ENCODE assay signal across 8 cellular contexts in the genomic region with DNA sequence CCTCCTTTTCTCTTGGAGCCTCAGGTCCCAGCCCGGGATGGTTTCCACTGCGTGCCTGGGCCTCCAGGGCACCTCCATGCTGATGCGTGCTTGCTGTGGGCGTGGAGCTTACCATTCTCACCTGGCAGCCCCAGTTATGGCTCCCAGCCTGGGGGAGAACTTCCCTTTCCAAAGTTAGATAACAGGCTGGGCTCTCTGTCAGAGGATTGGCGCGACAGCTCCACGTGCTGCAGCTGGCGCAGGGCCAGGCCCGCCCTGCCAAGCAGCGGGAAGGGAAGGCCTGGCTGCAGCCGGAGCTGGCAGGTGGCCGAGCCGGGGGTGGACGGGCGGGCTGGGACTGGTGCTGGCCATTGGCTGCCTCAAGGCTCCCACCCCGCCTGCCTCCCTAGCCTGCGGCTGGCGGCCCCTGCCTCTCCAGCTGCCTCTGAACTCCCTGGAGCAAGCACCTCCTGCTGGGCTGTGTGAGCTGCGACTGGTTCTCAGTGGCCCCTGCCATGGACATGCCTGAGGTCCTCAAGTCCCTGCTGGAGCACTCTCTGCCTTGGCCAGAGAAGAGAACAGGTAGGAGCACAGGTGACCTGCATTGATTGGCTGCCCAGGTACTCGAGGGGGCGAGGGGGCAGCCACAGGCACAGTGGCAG. TPM values are rescaled to one million over a fixed set of nuclear protein-coding genes. Genes with fewer than 3 reads are reported as not detected.
DNase-seq lines count a peak whose midpoint lies in the region; ATAC-seq, FAIRE-seq and TF ChIP-seq lines count a peak whose summit lies in the region.

No MANE protein-coding gene starts in this region.

- peaks cover 14% of the 10 kb centered on the region for H3K4me1 ChIP-seq in astrocyte (ENCODE audit: insufficient read depth, low read length)
- peaks cover 11% of the 10 kb centered on the region for H3K4me1 ChIP-seq in prostate gland (replicated peaks)

- 2% methylated on average over 16 of the region's 21 CpGs for WGBS in prostate gland

- peak overlapping the region; percentile 76 for H3K4me2 ChIP-seq in astrocyte (ENCODE audit: low read length)

- DNase-seq in AG09309 (ENCODE audit: low read depth): peak; percentile 69
- DNase-seq in HCEC 1CT: peak; percentile 83
- peak; percentile 31 for DNase-seq in NCI-H526 treated with DMSO at 0.1 percent for 48 hours (lab: John Stamatoyannopoulos, UW)
- peak; percentile 91 for DNase-seq in astrocyte (ENCODE audit: low read depth)
- DNase-seq in left cardiac atrium: peak; percentile 97
- peak; percentile 94 for DNase-seq in prostate gland (ENCODE audit: low spot score)
- DNase-seq in NK-92 treated with Interleukin-12 subunit alpha and Interleukin-12 subunit beta, amount 100 ng/mL, for 24 hours (lab: John Stamatoyannopoulos, UW): no peak

- H4K20me1 ChIP-seq in astrocyte (ENCODE audit: insufficient read depth, low read length): no peaks in the 10 kb centered on the region

- H3K4me1 Mint-ChIP-seq in astrocyte (ENCODE audit: low read depth, unreplicated experiment): no peaks in the 10 kb centered on the region

- H3K4me3 ChIP-seq in AG09309 (ENCODE audit: control insufficient read depth, low read depth, low read length) (peak overlapping the region; percentile 43), astrocyte (ENCODE audit: insufficient read depth, low read depth, low read length) (no peak overlapping the region), prostate gland (peak overlapping the region; percentile 26 to 30)

- TF ChIP-seq CTCF in AG09309 (IDR thresholded peaks at IDR 0.05; ENCODE audit: control insufficient read depth, insufficient read depth, low read depth, low read length, missing control alignments) (peak; percentile 42), astrocyte (IDR thresholded peaks at IDR 0.05; ENCODE audit: insufficient read depth, low read depth, low read length) (no peak), prostate gland (IDR thresholded peaks at IDR 0.05) (peak in 1 of 4 experiments; percentile 39)

- H3K9me3 ChIP-seq in astrocyte (ENCODE audit: insufficient read depth, low read depth, low read length) (no peaks in the 10 kb centered on the region), prostate gland (no peaks in the 10 kb centered on the region)

- no peak for FAIRE-seq in astrocyte (lab: Jason Lieb, UNC)

- no peak overlapping the region for H3K4me3 Mint-ChIP-seq in astrocyte (ENCODE audit: unreplicated experiment)

- peak overlapping the region; percentile 25 for H2AFZ ChIP-seq in astrocyte (ENCODE audit: low read depth, low read length)

- H3K79me2 ChIP-seq in astrocyte (ENCODE audit: insufficient read depth, low read length): no peaks in the 10 kb centered on the region

- no peak overlapping the region for H3K9ac ChIP-seq in astrocyte (ENCODE audit: low read length)

- H3K9me3 Mint-ChIP-seq in astrocyte (ENCODE audit: unreplicated experiment): peaks cover 1% of the 10 kb centered on the region

- no peak overlapping the region for H3K27ac Mint-ChIP-seq in astrocyte (ENCODE audit: unreplicated experiment)

- H3K36me3 ChIP-seq in astrocyte (ENCODE audit: insufficient read depth, low read length) (no peaks in the 10 kb centered on the region), prostate gland (no peaks in the 10 kb centered on the region)

- peaks cover 37% of the 10 kb centered on the region for H3K27me3 Mint-ChIP-seq in astrocyte (ENCODE audit: low read depth, unreplicated experiment)

- H3K27ac ChIP-seq in astrocyte (ENCODE audit: low read depth, low read length) (no peak overlapping the region), prostate gland (peak overlapping the region; percentile 67 to 69)

- H3K27me3 ChIP-seq in astrocyte (ENCODE audit: insufficient read depth, low read length): no peaks in the 10 kb centered on the region
- no peaks in the 10 kb centered on the region for H3K27me3 ChIP-seq in prostate gland (replicated peaks; ENCODE audit: insufficient read depth)

- intact Hi-C loops in left cardiac atrium (cut with DNase I): loop anchor here in 1 of 2 donors (10.0 kb wide), 1 partner anchor 62 kb away; a partner anchor contains a TSS
- intact Hi-C loops in prostate gland (cut with DNase I): loop anchor here (5.0 kb wide), 1 partner anchor 65 kb away; a partner anchor contains a TSS

- peak; percentile 44 for TF ChIP-seq POLR2A in prostate gland (IDR thresholded peaks at IDR 0.05)

- peaks cover 4% of the 10 kb centered on the region for H3K36me3 Mint-ChIP-seq in astrocyte (ENCODE audit: low read depth, unreplicated experiment)

- peak; percentile 95 for ATAC-seq in left cardiac atrium
- no peak for ATAC-seq in HG02884 (IDR thresholded peaks at IDR 0.05; ENCODE audit: unreplicated experiment)

RNA-seq across cellular contexts. Expression of a gene that starts 14.6 kb away (rescaled TPM):
- total RNA-seq in astrocyte (5.9 and 6.3 TPM in 2 replicates), left cardiac atrium (10 to 100 TPM; 14.0 to 24.5 TPM), prostate gland (10 to 100 TPM; 26.2 to 51.7 TPM)
